ENCODE assay signal across 8 cellular contexts in genomic region chr7:21945374-21946227, GRCh38. TPM values are rescaled to one million over a fixed set of nuclear protein-coding genes. Genes with fewer than 3 reads are reported as not detected.
DNase-seq lines count a peak whose midpoint lies in the region; ATAC-seq and TF ChIP-seq lines count a peak whose summit lies in the region.

Gene CDCA7L (minus strand): TSS chr7:21945899. CDS start chr7:21945804, 95 bp downstream.

- intact Hi-C loops in heart right ventricle (cut with DNase I) (loop anchor here in 1 of 10 donors (5.0 kb wide), 1 partner anchor 33 kb away; no protein-coding TSS in a partner anchor), aorta (cut with DNase I) (no loop called here)

- peaks cover 4% of the 10 kb centered on the region; the same call in 1 of the 2 replicates for H3K4me1 ChIP-seq in H9 (ENCODE audit: insufficient read depth, low read length)
- peaks cover 18% of the 10 kb centered on the region for H3K4me1 ChIP-seq in adipocyte (ENCODE audit: control insufficient read depth, insufficient read depth, low read length)
- H3K4me1 ChIP-seq in heart right ventricle: peaks cover 0 to 52% (median 24%) of the 10 kb centered on the region in 9 donors
- H3K4me1 ChIP-seq in aorta (ENCODE audit: control insufficient read depth in 1 of 2, insufficient read depth in 2 of 2, low read length in 2 of 2): no peaks in the 10 kb centered on the region

- H3K79me1 ChIP-seq in H9 (ENCODE audit: insufficient read depth, low read depth, low read length, poor library complexity, severe bottlenecking): no peaks in the 10 kb centered on the region

- no peak within 1 kb of the TSS for H3K23ac ChIP-seq in H9 (ENCODE audit: insufficient read length, low read depth, low read length)

- H3K4me3 ChIP-seq in adipocyte (ENCODE audit: low read length) (peak within 1 kb of the TSS; percentile 88), heart right ventricle (peak within 1 kb of the TSS; percentile 54 to 84 (median 70)), aorta (ENCODE audit: low read length in 2 of 2) (peak within 1 kb of the TSS in 1 of 2 donors; percentile 63)

- H3K27me3 ChIP-seq in H9 (ENCODE audit: insufficient read depth, low read length): no peaks in the 10 kb centered on the region
- H3K27me3 ChIP-seq in adipocyte (replicated peaks; ENCODE audit: control insufficient read depth, insufficient read depth, low read length): no peaks in the 10 kb centered on the region
- H3K27me3 ChIP-seq in heart right ventricle: peaks cover 0 to 4% (median 0%) of the 10 kb centered on the region in 7 donors
- no peaks in the 10 kb centered on the region for H3K27me3 ChIP-seq in aorta (ENCODE audit: control insufficient read depth in 1 of 2, insufficient read depth in 2 of 2, low read length in 1 of 2)

- peak; percentile 94 for ATAC-seq in SK-N-SH treated with all-trans-retinoic acid at 6 μM for 48 hours
- peak; percentile 92 to 97 (median 95) for ATAC-seq in heart right ventricle
- ATAC-seq in aorta (ENCODE audit: low FRiP score): peak; percentile 95

- H3K27me3 Mint-ChIP-seq in H9 (ENCODE audit: low read depth) (peaks cover 8% of the 10 kb centered on the region; the same call in 1 of the 2 replicates), progenitor cell of endocrine pancreas (peaks cover 13% of the 10 kb centered on the region)

- peak within 1 kb of the TSS; percentile 94 for H3K4me2 ChIP-seq in H9 (ENCODE audit: insufficient read depth, insufficient read length, low read length)

- no CpG with 5 or more reads among the region's 86 CpGs for WGBS in H9 (ENCODE audit: extremely low coverage, insufficient read length, low lambda C conversion rate)
- 0 to 1% methylated on average over 86 of the region's 86 CpGs for WGBS in heart right ventricle, 2 donors
- 0 to 1% methylated on average over 81 to 86 of the region's 86 CpGs for WGBS in aorta, 2 donors

- H3K14ac ChIP-seq in H9 (ENCODE audit: insufficient read depth, low read length): peak within 1 kb of the TSS; percentile 97

- no peak within 1 kb of the TSS for H4K5ac ChIP-seq in H9 (ENCODE audit: insufficient read length, low read depth, low read length)

- H3K9me3 ChIP-seq in H9 (ENCODE audit: control insufficient read depth, low read depth, low read length) (no peaks in the 10 kb centered on the region), adipocyte (ENCODE audit: control insufficient read depth, low read length) (no peaks in the 10 kb centered on the region), heart right ventricle (no peaks in the 10 kb centered on the region), aorta (ENCODE audit: control insufficient read depth, low read length) (no peaks in the 10 kb centered on the region)

- no peak within 1 kb of the TSS for H2BK15ac ChIP-seq in H9 (ENCODE audit: low read depth, low read length)

- H2BK5ac ChIP-seq in H9 (ENCODE audit: insufficient read length, low read length): no peak within 1 kb of the TSS

- H4K8ac ChIP-seq in H9 (replicated peaks; ENCODE audit: insufficient read length, low read depth, low read length): no peak within 1 kb of the TSS

- peak within 1 kb of the TSS; percentile 77 for H2BK12ac ChIP-seq in H9 (ENCODE audit: insufficient read length, low read depth, low read length)

- H2AK5ac ChIP-seq in H9 (ENCODE audit: insufficient read length, low read length): no peak within 1 kb of the TSS

- H3K27ac Mint-ChIP-seq in H9: peak within 1 kb of the TSS; percentile 98 to 99 (median 98)
- peak within 1 kb of the TSS; percentile 99 for H3K27ac Mint-ChIP-seq in progenitor cell of endocrine pancreas

- peak within 1 kb of the TSS; percentile 88 for H3K9ac ChIP-seq in H9 (ENCODE audit: extremely low read depth, insufficient read length, low read length)
- H3K9ac ChIP-seq in adipocyte (ENCODE audit: low read length): peak within 1 kb of the TSS; percentile 85

- peaks cover 0 to 4% (median 0%) of the 10 kb centered on the region in 3 experiments; a peak in 2 of 7 replicates for H3K36me3 Mint-ChIP-seq in H9 (ENCODE audit: insufficient read depth in 1 of 3, low read depth in 3 of 3)
- H3K36me3 Mint-ChIP-seq in progenitor cell of endocrine pancreas (ENCODE audit: insufficient read depth): no peaks in the 10 kb centered on the region

- no peak within 1 kb of the TSS for H3K4ac ChIP-seq in H9 (ENCODE audit: low read depth, low read length)

- H3K56ac ChIP-seq in H9 (ENCODE audit: insufficient read length, low read depth, low read length): no peak within 1 kb of the TSS

- H3T11ph ChIP-seq in H9 (ENCODE audit: low read length): no peak within 1 kb of the TSS

- TF ChIP-seq CTCF in H9 (conservative IDR thresholded peaks at IDR 0.05): no peak
- TF ChIP-seq CTCF in heart right ventricle (IDR thresholded peaks at IDR 0.05): peak in 1 of 9 donors; percentile 10
- peak; percentile 23 for TF ChIP-seq CTCF in progenitor cell of endocrine pancreas (IDR thresholded peaks at IDR 0.05; ENCODE audit: unreplicated experiment)

- H3K4me3 Mint-ChIP-seq in H9 (peak within 1 kb of the TSS; percentile 80 to 90), progenitor cell of endocrine pancreas (ENCODE audit: low read depth) (peak within 1 kb of the TSS; percentile 78)

- peak within 1 kb of the TSS; percentile 29 for H2BK120ac ChIP-seq in H9 (ENCODE audit: low read depth, low read length, poor library complexity, severe bottlenecking)

- peak within 1 kb of the TSS; percentile 65 for H2AFZ ChIP-seq in H9 (ENCODE audit: low read length)

- H3K79me2 ChIP-seq in H9 (ENCODE audit: insufficient read depth, low read length): peaks cover 23% of the 10 kb centered on the region; the same call in 1 of the 2 replicates

- DNase-seq in GM04503 (ENCODE audit: low read depth): peak; percentile 21
- DNase-seq in H9: peak; percentile 86
- DNase-seq in LoVo (ENCODE audit: low spot score): peak; percentile 80
- peak; percentile 89 for DNase-seq in adipocyte (ENCODE audit: low read depth)
- DNase-seq in heart right ventricle: peak; percentile 67 to 85
- peak; percentile 63 for DNase-seq in progenitor cell of endocrine pancreas (ENCODE audit: low spot score, unreplicated experiment)
- DNase-seq in aorta: peak; percentile 80 to 85

- no peaks in the 10 kb centered on the region for H4K20me1 ChIP-seq in H9 (ENCODE audit: control insufficient read depth, insufficient read depth, insufficient read length)

- H2BK20ac ChIP-seq in H9 (ENCODE audit: low read depth, low read length, poor library complexity, severe bottlenecking): no peak within 1 kb of the TSS

- H3K27ac ChIP-seq in H9 (ENCODE audit: insufficient read length, low read depth, low read length) (no peak within 1 kb of the TSS), heart right ventricle (peak within 1 kb of the TSS; percentile 68 to 93 (median 84)), aorta (ENCODE audit: low read depth in 1 of 2, low read length in 2 of 2) (no peak within 1 kb of the TSS)

- H3K18ac ChIP-seq in H9 (ENCODE audit: insufficient read length, low read depth, low read length): peak within 1 kb of the TSS; percentile 95

- peaks cover 7% of the 10 kb centered on the region for H3K23me2 ChIP-seq in H9 (ENCODE audit: insufficient read length, low read depth, low read length, poor library complexity, severe bottlenecking)

- H3K36me3 ChIP-seq in adipocyte (ENCODE audit: control insufficient read depth, insufficient read depth, low read length, severe bottlenecking) (no peaks in the 10 kb centered on the region), heart right ventricle (no peaks in the 10 kb centered on the region), aorta (ENCODE audit: control insufficient read depth in 1 of 2, insufficient read depth in 2 of 2, low read length in 1 of 2) (no peaks in the 10 kb centered on the region)

- H3K4me1 Mint-ChIP-seq in H9 (peaks cover 38 to 48% of the 10 kb centered on the region in 2 experiments), progenitor cell of endocrine pancreas (ENCODE audit: low read depth) (peaks cover 38% of the 10 kb centered on the region)

- H3K9me3 Mint-ChIP-seq in H9: no peaks in the 10 kb centered on the region
- no peaks in the 10 kb centered on the region for H3K9me3 Mint-ChIP-seq in progenitor cell of endocrine pancreas (ENCODE audit: low read depth)

- no peak within 1 kb of the TSS for H4K91ac ChIP-seq in H9 (ENCODE audit: insufficient read length, low read depth, low read length)

TF ChIP-seq in SK-N-SH treated with all-trans-retinoic acid at 6 μM for 48 hours, 23 proteins besides CTCF, POLR2A, EP300 and RAD21 (continues in another document):
- TF ChIP-seq, protein P1, sequence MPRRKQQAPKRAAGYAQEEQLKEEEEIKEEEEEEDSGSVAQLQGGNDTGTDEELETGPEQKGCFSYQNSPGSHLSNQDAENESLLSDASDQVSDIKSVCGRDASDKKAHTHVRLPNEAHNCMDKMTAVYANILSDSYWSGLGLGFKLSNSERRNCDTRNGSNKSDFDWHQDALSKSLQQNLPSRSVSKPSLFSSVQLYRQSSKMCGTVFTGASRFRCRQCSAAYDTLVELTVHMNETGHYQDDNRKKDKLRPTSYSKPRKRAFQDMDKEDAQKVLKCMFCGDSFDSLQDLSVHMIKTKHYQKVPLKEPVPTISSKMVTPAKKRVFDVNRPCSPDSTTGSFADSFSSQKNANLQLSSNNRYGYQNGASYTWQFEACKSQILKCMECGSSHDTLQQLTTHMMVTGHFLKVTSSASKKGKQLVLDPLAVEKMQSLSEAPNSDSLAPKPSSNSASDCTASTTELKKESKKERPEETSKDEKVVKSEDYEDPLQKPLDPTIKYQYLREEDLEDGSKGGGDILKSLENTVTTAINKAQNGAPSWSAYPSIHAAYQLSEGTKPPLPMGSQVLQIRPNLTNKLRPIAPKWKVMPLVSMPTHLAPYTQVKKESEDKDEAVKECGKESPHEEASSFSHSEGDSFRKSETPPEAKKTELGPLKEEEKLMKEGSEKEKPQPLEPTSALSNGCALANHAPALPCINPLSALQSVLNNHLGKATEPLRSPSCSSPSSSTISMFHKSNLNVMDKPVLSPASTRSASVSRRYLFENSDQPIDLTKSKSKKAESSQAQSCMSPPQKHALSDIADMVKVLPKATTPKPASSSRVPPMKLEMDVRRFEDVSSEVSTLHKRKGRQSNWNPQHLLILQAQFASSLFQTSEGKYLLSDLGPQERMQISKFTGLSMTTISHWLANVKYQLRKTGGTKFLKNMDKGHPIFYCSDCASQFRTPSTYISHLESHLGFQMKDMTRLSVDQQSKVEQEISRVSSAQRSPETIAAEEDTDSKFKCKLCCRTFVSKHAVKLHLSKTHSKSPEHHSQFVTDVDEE (CRISPR knock-in tag; IDR thresholded peaks at IDR 0.05): no peak
- TF ChIP-seq BACH2 (CRISPR knock-in tag; IDR thresholded peaks at IDR 0.05; ENCODE audit: borderline replicate concordance) (no peak), SNAI2 (CRISPR knock-in tag; IDR thresholded peaks at IDR 0.05) (no peak), ZC3H10 (CRISPR knock-in tag; IDR thresholded peaks at IDR 0.05) (no peak)

RNA-seq across cellular contexts. Expression of gene CDCA7L, which starts in this region (rescaled TPM):
- total RNA-seq in H9 (2021) (104 and 111 TPM in 2 replicates), heart right ventricle (10 to 100 TPM; 31.2 to 59.1 (median 43.8) TPM), progenitor cell of endocrine pancreas (42.6 and 53.0 TPM in 2 replicates), aorta (1 to 10 TPM; 4.9 to 7.2 TPM)
- polyA plus RNA-seq in heart right ventricle (10 to 100 TPM; 10.6 to 19.0 TPM), aorta (1 to 10 TPM; 4.1 to 4.9 TPM)

Comparison
In these comparisons a context has a peak if more than half of its experiments do, and no peak if none do; other contexts are left out.
1. DNase-seq: peak in every context shown above with its lines; median percentile 89 in adipocyte; 86 in H9; 82 in aorta; 80 in LoVo; 76 in heart right ventricle; 63 in progenitor cell of endocrine pancreas; 21 in GM04503.
2. H3K27ac ChIP-seq: peak in heart right ventricle (10 of 10); none in H9 (single experiment) and aorta (0 of 2).
3. Peak in every context shown above with its lines, with median percentiles within 50 percentile points of each other: ATAC-seq.